ENCODE assay signal across 8 cellular contexts in the genomic region with DNA sequence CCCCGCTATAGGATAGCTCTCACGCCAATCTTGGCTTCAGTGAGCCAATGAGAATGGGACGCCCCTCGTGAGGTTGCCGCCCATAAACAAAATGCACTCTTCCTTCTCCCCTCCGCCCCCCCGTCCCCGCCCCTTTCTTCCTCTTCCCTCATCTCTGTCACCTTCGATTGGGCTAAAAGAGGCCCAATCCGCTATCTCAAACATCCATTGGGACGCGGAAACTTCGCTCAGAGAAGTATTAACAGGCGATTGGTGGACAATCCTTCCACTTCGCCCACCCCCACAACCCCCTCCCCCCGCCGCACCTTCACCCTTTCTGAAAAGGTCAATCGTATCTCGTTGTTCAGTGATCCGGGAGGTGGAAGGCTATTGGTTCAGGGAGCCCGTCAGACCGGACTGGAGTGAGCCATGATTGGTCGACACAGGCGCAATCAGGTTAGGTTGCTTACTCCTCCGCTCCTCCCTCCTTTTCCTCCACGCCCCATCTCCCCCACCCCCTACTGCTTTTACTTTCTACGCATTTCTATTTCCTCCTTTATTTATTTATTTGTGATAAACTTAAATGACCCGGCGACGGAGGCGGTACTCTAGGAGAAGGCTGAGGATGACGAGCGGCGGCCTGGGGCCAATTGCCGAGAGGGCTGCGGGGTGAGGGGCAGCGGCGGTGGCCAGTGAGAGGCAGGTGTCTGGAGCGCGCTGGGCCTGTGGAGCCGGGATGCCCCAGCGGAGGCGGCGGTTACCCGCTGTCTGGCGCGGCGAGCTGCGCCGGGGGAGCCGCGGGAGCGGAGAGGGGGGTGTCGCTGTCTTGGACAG. TPM values are rescaled to one million over a fixed set of nuclear protein-coding genes. Genes with fewer than 3 reads are reported as not detected.
DNase-seq lines count a peak whose midpoint lies in the region; ATAC-seq and TF ChIP-seq lines count a peak whose summit lies in the region.

No MANE protein-coding gene starts in this region.

- CTCF ChIA-PET in CD4-positive, alpha-beta T cell (lab: Charles Lee): interaction anchor here (1.1 to 2.4 kb wide), 5 partner anchors 21 to 56 kb away, joined by 3 to 7 read pairs (median 6); no protein-coding TSS in a partner anchor
- CTCF ChIA-PET in activated CD8-positive, alpha-beta T cell treated with anti-CD3 and anti-CD28 coated beads for 36 hours (lab: Charles Lee): no interaction called here

- no peaks in the 10 kb centered on the region for H3K27me3 Mint-ChIP-seq in CD4-positive, alpha-beta T cell
- H3K27me3 Mint-ChIP-seq in activated CD8-positive, alpha-beta T cell treated with anti-CD3 and anti-CD28 coated beads for 36 hours: no peaks in the 10 kb centered on the region

- intact Hi-C loops in CD4-positive, alpha-beta T cell (cut with DNase I, micrococcal nuclease): loop anchor here (1.0 to 10.0 kb wide), 10 partner anchors 17 to 1451 kb away; a partner anchor contains a TSS
- intact Hi-C loops in activated CD8-positive, alpha-beta T cell treated with anti-CD3 and anti-CD28 coated beads for 36 hours (cut with micrococcal nuclease): loop anchor here (2.0 to 10.0 kb wide), 3 partner anchors 50 to 637 kb away; no protein-coding TSS in a partner anchor
- intact Hi-C loops in right lobe of liver (cut with DNase I): no loop called here

- under 1% methylated on average over 46 of the region's 54 CpGs for WGBS in right lobe of liver (ENCODE audit: insufficient coverage, low coverage, low lambda C conversion rate, missing lambda C conversion rate)

- peak; percentile 89 to 98 (median 94) for DNase-seq in CD4-positive, alpha-beta T cell
- DNase-seq in NCI-H82 (lab: John Stamatoyannopoulos, UW) (peak; percentile 100), right lobe of liver (peak; percentile 99)
- peak; percentile 98 for DNase-seq in activated CD8-positive, alpha-beta T cell treated with anti-CD3 and anti-CD28 coated beads for 36 hours
- peak; percentile 99 for DNase-seq in stimulated activated CD4-positive, alpha-beta T cell treated with anti-CD3 and anti-CD28 coated beads, Interleukin-4, amount 100 ng/mL, for 24 hours

- H3K27ac Mint-ChIP-seq in CD4-positive, alpha-beta T cell: peak overlapping the region; percentile 94
- H3K27ac Mint-ChIP-seq in activated CD8-positive, alpha-beta T cell treated with anti-CD3 and anti-CD28 coated beads for 36 hours: peak overlapping the region; percentile 97

- TF ChIP-seq POLR2A in right lobe of liver (IDR thresholded peaks at IDR 0.05): peak; percentile 91

- POLR2A ChIA-PET in CD4-positive, alpha-beta T cell (lab: Charles Lee): interaction anchor here (0.6 to 7.8 kb wide), 16 partner anchors 12 to 1402 kb away, joined by 3 to 188 read pairs (median 8); a partner anchor contains a TSS
- POLR2A ChIA-PET in activated CD8-positive, alpha-beta T cell treated with anti-CD3 and anti-CD28 coated beads for 36 hours (lab: Charles Lee): interaction anchor here (0.6 to 3.1 kb wide), 3 partner anchors 17 to 63 kb away, joined by 3 to 28 read pairs (median 3); no protein-coding TSS in a partner anchor

- H3K36me3 ChIP-seq in duodenal mucosa (ENCODE audit: control insufficient read depth in 1 of 2, insufficient read depth in 2 of 2, low read length in 2 of 2) (no peaks in the 10 kb centered on the region), right lobe of liver (no peaks in the 10 kb centered on the region)

- peaks cover 7 to 8% of the 10 kb centered on the region in 2 donors for H3K4me1 ChIP-seq in duodenal mucosa (ENCODE audit: control insufficient read depth in 1 of 2, insufficient read depth in 2 of 2, low read length in 2 of 2)
- no peaks in the 10 kb centered on the region for H3K4me1 ChIP-seq in right lobe of liver

- peak overlapping the region; percentile 94 for H3K4me3 Mint-ChIP-seq in CD4-positive, alpha-beta T cell
- H3K4me3 Mint-ChIP-seq in activated CD8-positive, alpha-beta T cell treated with anti-CD3 and anti-CD28 coated beads for 36 hours: peak overlapping the region; percentile 87

- peaks cover 31% of the 10 kb centered on the region for H3K4me1 Mint-ChIP-seq in CD4-positive, alpha-beta T cell (ENCODE audit: low read depth)
- H3K4me1 Mint-ChIP-seq in activated CD8-positive, alpha-beta T cell treated with anti-CD3 and anti-CD28 coated beads for 36 hours (ENCODE audit: low read depth): peaks cover 23% of the 10 kb centered on the region

- H3K9me3 Mint-ChIP-seq in CD4-positive, alpha-beta T cell: peaks cover 2% of the 10 kb centered on the region
- H3K9me3 Mint-ChIP-seq in activated CD8-positive, alpha-beta T cell treated with anti-CD3 and anti-CD28 coated beads for 36 hours: peaks cover 4% of the 10 kb centered on the region

- no peak for TF ChIP-seq CTCF in CD4-positive, alpha-beta T cell (IDR thresholded peaks at IDR 0.05)
- TF ChIP-seq CTCF in activated CD8-positive, alpha-beta T cell treated with anti-CD3 and anti-CD28 coated beads for 36 hours (IDR thresholded peaks at IDR 0.05): no peak
- TF ChIP-seq CTCF in right lobe of liver (IDR thresholded peaks at IDR 0.05): no peak

- no peaks in the 10 kb centered on the region for H3K9me3 ChIP-seq in CD4-positive, alpha-beta T cell (ENCODE audit: control insufficient read depth, low read length)
- H3K9me3 ChIP-seq in duodenal mucosa (ENCODE audit: control insufficient read depth in 1 of 2, low read length in 2 of 2): no peaks in the 10 kb centered on the region
- H3K9me3 ChIP-seq in right lobe of liver: no peaks in the 10 kb centered on the region

- peak overlapping the region; percentile 97 for H3K27ac ChIP-seq in CD4-positive, alpha-beta T cell (ENCODE audit: low read depth, low read length)
- peak overlapping the region; percentile 93 for H3K27ac ChIP-seq in duodenal mucosa (ENCODE audit: low read depth, low read length)
- H3K27ac ChIP-seq in right lobe of liver: peak overlapping the region; percentile 95 to 98 (median 98)

- ATAC-seq in CD4-positive, alpha-beta T cell (ENCODE audit: poor library complexity): peak; percentile 72
- peak; percentile 76 for ATAC-seq in GM19452 (IDR thresholded peaks at IDR 0.05; ENCODE audit: unreplicated experiment)
- peak; percentile 64 for ATAC-seq in HG03575 (IDR thresholded peaks at IDR 0.05; ENCODE audit: extremely low read depth, insufficient number of reproducible peaks, low FRiP score, unreplicated experiment)
- peak; percentile 82 for ATAC-seq in activated CD8-positive, alpha-beta T cell treated with anti-CD3 and anti-CD28 coated beads for 36 hours
- ATAC-seq in right lobe of liver: peak; percentile 82 to 91 (median 86)

- H3K9ac ChIP-seq in duodenal mucosa (ENCODE audit: low read depth in 1 of 2, low read length in 2 of 2): peak overlapping the region; percentile 88 to 97

- peaks cover 27% of the 10 kb centered on the region for H3K36me3 Mint-ChIP-seq in CD4-positive, alpha-beta T cell (ENCODE audit: low read depth)
- H3K36me3 Mint-ChIP-seq in activated CD8-positive, alpha-beta T cell treated with anti-CD3 and anti-CD28 coated beads for 36 hours (ENCODE audit: low read depth): peaks cover 9% of the 10 kb centered on the region

- H3K27me3 ChIP-seq in CD4-positive, alpha-beta T cell (ENCODE audit: control insufficient read depth, insufficient read depth, low read length): no peaks in the 10 kb centered on the region
- H3K27me3 ChIP-seq in duodenal mucosa (ENCODE audit: control insufficient read depth in 1 of 2, insufficient read depth in 2 of 2, low read length in 2 of 2): no peaks in the 10 kb centered on the region
- H3K27me3 ChIP-seq in right lobe of liver: no peaks in the 10 kb centered on the region

- H3K4me3 ChIP-seq in duodenal mucosa (ENCODE audit: low read depth in 1 of 2, low read length in 2 of 2) (peak overlapping the region; percentile 86), right lobe of liver (peak overlapping the region; percentile 74 to 80 (median 79))

RNA-seq across cellular contexts. Expression of a gene that starts 0.4 kb away (rescaled TPM):
- total RNA-seq in CD4-positive, alpha-beta T cell: 10 to 100 TPM; 41.6 to 47.4 TPM
- 1 to 10 TPM; 5.1 to 5.3 TPM for total RNA-seq in activated CD8-positive, alpha-beta T cell treated with anti-CD3 and anti-CD28 coated beads for 36 hours
- total RNA-seq in right lobe of liver: 10 to 100 TPM; 36.7 to 59.4 (median 46.7) TPM

Comparison
In these comparisons a context has a peak if more than half of its experiments do, and no peak if none do; other contexts are left out.
1. Peak in every context shown above with its lines: DNase-seq, ATAC-seq, H3K4me3 ChIP-seq and H3K27ac ChIP-seq.
2. RNA of a gene that starts 0.4 kb away (total RNA-seq): 36.7 to 59.4 TPM in right lobe of liver and 41.6 to 47.4 TPM in CD4-positive, alpha-beta T cell; 5.1 to 5.3 TPM in activated CD8-positive, alpha-beta T cell treated with anti-CD3 and anti-CD28 coated beads for 36 hours; every median in the first group is over 4 times any median in the second.
3. intact Hi-C loops: an anchor here in CD4-positive, alpha-beta T cell (1.0 to 10.0 kb wide) and activated CD8-positive, alpha-beta T cell treated with anti-CD3 and anti-CD28 coated beads for 36 hours (2.0 to 10.0 kb wide); none called in right lobe of liver.